In genomic region chr6:32622545-32623401, GRCh38 we compare ENCODE assay signal across 8 cellular contexts. TPM values are rescaled to one million over a fixed set of nuclear protein-coding genes. Genes with fewer than 3 reads are reported as not detected.
DNase-seq lines count a peak whose midpoint lies in the region; ATAC-seq and TF ChIP-seq lines count a peak whose summit lies in the region.

No MANE protein-coding gene starts in this region.

- H3K4me3 ChIP-seq in esophagus squamous epithelium, result no peak overlapping the region

- WGBS in esophagus squamous epithelium, 2 donors, result 55 to 56% methylated on average over 1 of the region's 1 CpG

- TF ChIP-seq CTCF in esophagus squamous epithelium (IDR thresholded peaks at IDR 0.05), result peak in 2 of 6 experiments; percentile 29 to 38

- no peaks in the 10 kb centered on the region for H3K4me1 ChIP-seq in esophagus squamous epithelium

- no peaks in the 10 kb centered on the region for H3K27me3 ChIP-seq in esophagus squamous epithelium

- H3K9me3 ChIP-seq in esophagus squamous epithelium, result no peaks in the 10 kb centered on the region

- DNase-seq in AML-193 (lab: John Stamatoyannopoulos, UW) (peak; percentile 83 to 93), OCI-M1 (lab: John Stamatoyannopoulos, UW) (peak; percentile 72), iPS-NIHi7 (ENCODE audit: extremely low spot score) (peak; percentile 14), esophagus squamous epithelium (lab: John Stamatoyannopoulos, UW) (no peak)
- peak; percentile 34 for DNase-seq in activated naive CD4-positive, alpha-beta T cell treated with anti-CD3 and anti-CD28 coated beads, Interleukin-2, amount 50 U/mL, for 16 hours
- DNase-seq in stimulated activated CD8-positive, alpha-beta memory T cell treated with anti-CD3 and anti-CD28 coated beads, Interleukin-7, amount 100 ng/mL, for 48 hours (ENCODE audit: extremely low read depth in 1 of 2, low read depth in 1 of 2), result peak; percentile 10 to 23

- intact Hi-C loops in esophagus squamous epithelium (cut with DNase I), result no loop called here

- no peak for TF ChIP-seq POLR2A in esophagus squamous epithelium (IDR thresholded peaks at IDR 0.05)

- peak overlapping the region in 1 of 4 donors; percentile 46 for H3K27ac ChIP-seq in esophagus squamous epithelium

- H3K36me3 ChIP-seq in esophagus squamous epithelium, result no peaks in the 10 kb centered on the region

- ATAC-seq in GM18867 (IDR thresholded peaks at IDR 0.05; ENCODE audit: unreplicated experiment) (peak; percentile 75), HG02973 (IDR thresholded peaks at IDR 0.05; ENCODE audit: unreplicated experiment) (peak; percentile 55)

RNA-seq across cellular contexts. Expression of gene HLA-DQA1, which starts 14.4 kb away (rescaled TPM):
- 1 to 10 TPM in 3 of 4 donors, under 1 TPM in 1; 0.31 to 9.0 (median 5.1) TPM for total RNA-seq in esophagus squamous epithelium

RNA-seq across cellular contexts. Expression of gene HLA-DRB1, which starts 33.1 kb away (rescaled TPM):
- 10 to 100 TPM in 3 of 4 donors, 1 to 10 TPM in 1; 3.7 to 68.8 (median 22.4) TPM for total RNA-seq in esophagus squamous epithelium

RNA-seq across cellular contexts. Expression of gene HLA-DQB1, which starts 43.7 kb away (rescaled TPM):
- total RNA-seq in esophagus squamous epithelium, result 1 to 10 TPM in 2 of 4 donors, under 1 TPM in 2; 0.13 to 9.3 (median 1.5) TPM
